In the genomic region with DNA sequence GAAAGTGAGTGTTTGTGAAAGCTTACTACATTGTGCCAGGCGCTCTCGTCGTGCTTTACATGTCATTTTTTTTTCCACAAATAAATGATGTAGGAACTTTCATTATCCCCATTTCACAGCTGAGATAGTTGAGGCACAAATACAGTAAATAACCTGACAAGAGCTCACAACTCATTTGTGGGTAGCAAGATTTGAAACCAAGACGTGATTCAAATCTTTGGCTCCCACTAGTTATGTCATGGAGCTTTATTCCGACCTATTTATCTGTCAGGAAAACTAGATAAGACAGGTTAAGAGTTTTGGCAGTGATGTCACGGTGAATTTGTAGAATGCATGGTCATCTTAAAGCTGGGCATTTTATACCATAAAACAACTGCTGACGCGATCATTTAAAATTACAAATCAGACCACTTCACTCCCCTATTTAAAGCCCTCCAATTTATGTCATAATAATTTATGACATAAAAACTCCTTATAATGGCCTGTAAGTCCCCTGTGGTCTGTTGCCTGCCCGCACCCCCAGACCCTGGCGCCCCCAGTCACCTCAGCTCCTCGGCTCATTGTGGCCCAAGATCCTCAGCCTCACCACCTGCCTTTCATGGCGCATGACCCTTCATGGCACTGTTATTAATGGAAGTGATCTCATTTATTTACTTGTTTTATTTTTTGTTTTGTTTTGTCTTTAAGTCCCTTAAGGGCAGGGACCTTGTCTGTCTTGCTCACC, we compare ENCODE assay signal across 1 cellular context.
A peak's percentile ranks its signal among the peaks of the same experiment; 100 is the strongest.
TF ChIP-seq lines count a peak whose summit lies in the region.

No MANE protein-coding gene starts in this region.

TF ChIP-seq in HepG2, 621 proteins besides CTCF, POLR2A, EP300 and RAD21 (continued from another document):
- TF ChIP-seq, protein P1, sequence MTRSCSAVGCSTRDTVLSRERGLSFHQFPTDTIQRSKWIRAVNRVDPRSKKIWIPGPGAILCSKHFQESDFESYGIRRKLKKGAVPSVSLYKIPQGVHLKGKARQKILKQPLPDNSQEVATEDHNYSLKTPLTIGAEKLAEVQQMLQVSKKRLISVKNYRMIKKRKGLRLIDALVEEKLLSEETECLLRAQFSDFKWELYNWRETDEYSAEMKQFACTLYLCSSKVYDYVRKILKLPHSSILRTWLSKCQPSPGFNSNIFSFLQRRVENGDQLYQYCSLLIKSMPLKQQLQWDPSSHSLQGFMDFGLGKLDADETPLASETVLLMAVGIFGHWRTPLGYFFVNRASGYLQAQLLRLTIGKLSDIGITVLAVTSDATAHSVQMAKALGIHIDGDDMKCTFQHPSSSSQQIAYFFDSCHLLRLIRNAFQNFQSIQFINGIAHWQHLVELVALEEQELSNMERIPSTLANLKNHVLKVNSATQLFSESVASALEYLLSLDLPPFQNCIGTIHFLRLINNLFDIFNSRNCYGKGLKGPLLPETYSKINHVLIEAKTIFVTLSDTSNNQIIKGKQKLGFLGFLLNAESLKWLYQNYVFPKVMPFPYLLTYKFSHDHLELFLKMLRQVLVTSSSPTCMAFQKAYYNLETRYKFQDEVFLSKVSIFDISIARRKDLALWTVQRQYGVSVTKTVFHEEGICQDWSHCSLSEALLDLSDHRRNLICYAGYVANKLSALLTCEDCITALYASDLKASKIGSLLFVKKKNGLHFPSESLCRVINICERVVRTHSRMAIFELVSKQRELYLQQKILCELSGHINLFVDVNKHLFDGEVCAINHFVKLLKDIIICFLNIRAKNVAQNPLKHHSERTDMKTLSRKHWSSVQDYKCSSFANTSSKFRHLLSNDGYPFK (CRISPR knock-in tag; IDR thresholded peaks at IDR 0.05; ENCODE audit: borderline replicate concordance): no peak
- TF ChIP-seq, protein P2, sequence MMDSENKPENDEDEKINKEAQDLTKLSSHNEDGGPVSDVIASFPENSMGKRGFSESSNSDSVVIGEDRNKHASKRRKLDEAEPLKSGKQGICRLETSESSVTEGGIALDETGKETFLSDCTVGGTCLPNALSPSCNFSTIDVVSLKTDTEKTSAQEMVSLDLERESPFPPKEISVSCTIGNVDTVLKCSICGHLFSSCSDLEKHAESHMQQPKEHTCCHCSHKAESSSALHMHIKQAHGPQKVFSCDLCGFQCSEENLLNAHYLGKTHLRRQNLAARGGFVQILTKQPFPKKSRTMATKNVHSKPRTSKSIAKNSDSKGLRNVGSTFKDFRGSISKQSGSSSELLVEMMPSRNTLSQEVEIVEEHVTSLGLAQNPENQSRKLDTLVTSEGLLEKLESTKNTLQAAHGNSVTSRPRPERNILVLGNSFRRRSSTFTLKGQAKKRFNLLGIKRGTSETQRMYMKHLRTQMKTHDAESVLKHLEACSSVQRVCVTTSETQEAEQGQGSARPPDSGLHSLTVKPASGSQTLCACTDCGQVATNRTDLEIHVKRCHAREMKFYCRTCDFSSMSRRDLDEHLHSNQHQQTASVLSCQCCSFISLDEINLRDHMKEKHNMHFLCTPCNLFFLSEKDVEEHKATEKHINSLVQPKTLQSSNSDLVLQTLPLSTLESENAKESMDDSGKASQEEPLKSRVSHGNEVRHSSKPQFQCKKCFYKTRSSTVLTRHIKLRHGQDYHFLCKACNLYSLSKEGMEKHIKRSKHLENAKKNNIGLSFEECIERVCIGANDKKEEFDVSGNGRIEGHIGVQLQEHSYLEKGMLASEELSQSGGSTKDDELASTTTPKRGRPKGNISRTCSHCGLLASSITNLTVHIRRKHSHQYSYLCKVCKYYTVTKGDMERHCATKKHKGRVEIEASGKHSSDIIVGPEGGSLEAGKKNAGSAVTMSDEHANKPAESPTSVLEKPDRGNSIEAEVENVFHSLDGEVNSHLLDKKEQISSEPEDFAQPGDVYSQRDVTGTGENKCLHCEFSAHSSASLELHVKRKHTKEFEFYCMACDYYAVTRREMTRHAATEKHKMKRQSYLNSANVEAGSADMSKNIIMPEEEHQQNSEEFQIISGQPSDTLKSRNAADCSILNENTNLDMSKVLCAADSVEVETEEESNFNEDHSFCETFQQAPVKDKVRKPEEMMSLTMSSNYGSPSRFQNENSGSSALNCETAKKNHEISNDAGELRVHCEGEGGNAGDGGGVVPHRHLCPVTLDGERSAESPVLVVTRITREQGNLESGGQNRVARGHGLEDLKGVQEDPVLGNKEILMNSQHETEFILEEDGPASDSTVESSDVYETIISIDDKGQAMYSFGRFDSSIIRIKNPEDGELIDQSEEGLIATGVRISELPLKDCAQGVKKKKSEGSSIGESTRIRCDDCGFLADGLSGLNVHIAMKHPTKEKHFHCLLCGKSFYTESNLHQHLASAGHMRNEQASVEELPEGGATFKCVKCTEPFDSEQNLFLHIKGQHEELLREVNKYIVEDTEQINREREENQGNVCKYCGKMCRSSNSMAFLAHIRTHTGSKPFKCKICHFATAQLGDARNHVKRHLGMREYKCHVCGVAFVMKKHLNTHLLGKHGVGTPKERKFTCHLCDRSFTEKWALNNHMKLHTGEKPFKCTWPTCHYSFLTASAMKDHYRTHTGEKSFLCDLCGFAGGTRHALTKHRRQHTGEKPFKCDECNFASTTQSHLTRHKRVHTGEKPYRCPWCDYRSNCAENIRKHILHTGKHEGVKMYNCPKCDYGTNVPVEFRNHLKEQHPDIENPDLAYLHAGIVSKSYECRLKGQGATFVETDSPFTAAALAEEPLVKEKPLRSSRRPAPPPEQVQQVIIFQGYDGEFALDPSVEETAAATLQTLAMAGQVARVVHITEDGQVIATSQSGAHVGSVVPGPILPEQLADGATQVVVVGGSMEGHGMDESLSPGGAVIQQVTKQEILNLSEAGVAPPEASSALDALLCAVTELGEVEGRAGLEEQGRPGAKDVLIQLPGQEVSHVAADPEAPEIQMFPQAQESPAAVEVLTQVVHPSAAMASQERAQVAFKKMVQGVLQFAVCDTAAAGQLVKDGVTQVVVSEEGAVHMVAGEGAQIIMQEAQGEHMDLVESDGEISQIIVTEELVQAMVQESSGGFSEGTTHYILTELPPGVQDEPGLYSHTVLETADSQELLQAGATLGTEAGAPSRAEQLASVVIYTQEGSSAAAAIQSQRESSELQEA (CRISPR knock-in tag; IDR thresholded peaks at IDR 0.05; ENCODE audit: not compliant biosample characterization): no peak
- TF ChIP-seq, protein P3, sequence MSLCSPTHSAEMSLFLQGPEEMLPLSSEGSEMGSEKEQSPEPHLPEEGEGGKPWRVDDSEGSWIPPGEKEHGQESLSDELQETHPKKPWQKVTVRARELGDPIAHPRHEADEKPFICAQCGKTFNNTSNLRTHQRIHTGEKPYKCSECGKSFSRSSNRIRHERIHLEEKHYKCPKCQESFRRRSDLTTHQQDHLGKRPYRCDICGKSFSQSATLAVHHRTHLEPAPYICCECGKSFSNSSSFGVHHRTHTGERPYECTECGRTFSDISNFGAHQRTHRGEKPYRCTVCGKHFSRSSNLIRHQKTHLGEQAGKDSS (CRISPR knock-in tag; IDR thresholded peaks at IDR 0.05; ENCODE audit: borderline replicate concordance, low read depth): no peak
- TF ChIP-seq ZNF3 (CRISPR knock-in tag; IDR thresholded peaks at IDR 0.05) (0 out of 2 replicates have a peak, but pooled peaks have one; percentile 2), ZMYM3 (CRISPR knock-in tag; IDR thresholded peaks at IDR 0.05) (peak; percentile 88), CREB1 (IDR thresholded peaks at IDR 0.05) (peak; percentile 55), CREB1 (CRISPR knock-in tag; IDR thresholded peaks at IDR 0.05) (no peak; the same call in 1 of the 2 replicates), ARNT (IDR thresholded peaks at IDR 0.05) (no peak)
- TF ChIP-seq, protein P4, sequence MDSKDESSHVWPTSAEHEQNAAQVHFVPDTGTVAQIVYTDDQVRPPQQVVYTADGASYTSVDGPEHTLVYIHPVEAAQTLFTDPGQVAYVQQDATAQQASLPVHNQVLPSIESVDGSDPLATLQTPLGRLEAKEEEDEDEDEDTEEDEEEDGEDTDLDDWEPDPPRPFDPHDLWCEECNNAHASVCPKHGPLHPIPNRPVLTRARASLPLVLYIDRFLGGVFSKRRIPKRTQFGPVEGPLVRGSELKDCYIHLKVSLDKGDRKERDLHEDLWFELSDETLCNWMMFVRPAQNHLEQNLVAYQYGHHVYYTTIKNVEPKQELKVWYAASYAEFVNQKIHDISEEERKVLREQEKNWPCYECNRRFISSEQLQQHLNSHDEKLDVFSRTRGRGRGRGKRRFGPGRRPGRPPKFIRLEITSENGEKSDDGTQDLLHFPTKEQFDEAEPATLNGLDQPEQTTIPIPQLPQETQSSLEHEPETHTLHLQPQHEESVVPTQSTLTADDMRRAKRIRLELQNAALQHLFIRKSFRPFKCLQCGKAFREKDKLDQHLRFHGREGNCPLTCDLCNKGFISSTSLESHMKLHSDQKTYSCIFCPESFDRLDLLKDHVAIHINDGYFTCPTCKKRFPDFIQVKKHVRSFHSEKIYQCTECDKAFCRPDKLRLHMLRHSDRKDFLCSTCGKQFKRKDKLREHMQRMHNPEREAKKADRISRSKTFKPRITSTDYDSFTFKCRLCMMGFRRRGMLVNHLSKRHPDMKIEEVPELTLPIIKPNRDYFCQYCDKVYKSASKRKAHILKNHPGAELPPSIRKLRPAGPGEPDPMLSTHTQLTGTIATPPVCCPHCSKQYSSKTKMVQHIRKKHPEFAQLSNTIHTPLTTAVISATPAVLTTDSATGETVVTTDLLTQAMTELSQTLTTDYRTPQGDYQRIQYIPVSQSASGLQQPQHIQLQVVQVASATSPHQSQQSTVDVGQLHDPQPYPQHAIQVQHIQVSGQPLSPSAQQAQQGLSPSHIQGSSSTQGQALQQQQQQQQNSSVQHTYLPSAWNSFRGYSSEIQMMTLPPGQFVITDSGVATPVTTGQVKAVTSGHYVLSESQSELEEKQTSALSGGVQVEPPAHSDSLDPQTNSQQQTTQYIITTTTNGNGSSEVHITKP (CRISPR knock-in tag; IDR thresholded peaks at IDR 0.05; ENCODE audit: low read depth): 0 out of 2 replicates have a peak, but pooled peaks have one; percentile 17
